Comparison of ENCODE assay signal across 8 cellular contexts in genomic region chr1:204072951-204073836, GRCh38. TPM values are rescaled to one million over a fixed set of nuclear protein-coding genes. Genes with fewer than 3 reads are reported as not detected.
DNase-seq lines count a peak whose midpoint lies in the region; ATAC-seq lines count a peak whose summit lies in the region.

TSS of gene SOX13 (plus strand) at chr1:204073115. CDS start at chr1:204112916, 39,801 bp downstream.

- peak; percentile 42 for DNase-seq in activated CD4-positive, alpha-beta T cell treated with anti-CD3 and anti-CD28 coated beads for 36 hours
- no peak for DNase-seq in activated CD4-positive, alpha-beta T cell treated with anti-CD3 and anti-CD28 coated beads, Interleukin-2, amount 50 U/mL, for 4 hours
- DNase-seq in NCI-H2107 treated with DMSO at 0.1 percent for 48 hours (lab: John Stamatoyannopoulos, UW; ENCODE audit: unreplicated experiment): peak; percentile 78
- peak; percentile 9 for DNase-seq in activated CD4-positive, alpha-beta T cell treated with anti-CD3 and anti-CD28 coated beads, Interleukin-2, amount 10 ng/mL, durations not matched to agents 7 days and 5 days
- DNase-seq in epithelial cell of prostate (ENCODE audit: low read depth, low spot score): peak; percentile 60
- peak; percentile 94 for DNase-seq in medulla oblongata (ENCODE audit: extremely low spot score)

- H3K27me3 ChIP-seq in stomach smooth muscle (ENCODE audit: control insufficient read depth in 1 of 2, insufficient read depth in 2 of 2, low read length in 2 of 2): peaks cover 25 to 33% of the 10 kb centered on the region in 2 donors

- peak within 1 kb of the TSS; percentile 66 to 79 for H3K4me3 ChIP-seq in stomach smooth muscle (ENCODE audit: low read length in 2 of 2)

- peak within 1 kb of the TSS; percentile 69 for H3K4me3 Mint-ChIP-seq in activated CD4-positive, alpha-beta T cell treated with anti-CD3 and anti-CD28 coated beads for 36 hours
- H3K4me3 Mint-ChIP-seq in activated CD4-positive, alpha-beta T cell treated with anti-CD3 and anti-CD28 coated beads, Interleukin-2, amount 10 ng/mL, durations not matched to agents 7 days and 5 days: peak within 1 kb of the TSS; percentile 68

- no peaks in the 10 kb centered on the region for H3K36me3 ChIP-seq in stomach smooth muscle (ENCODE audit: control insufficient read depth in 2 of 2, insufficient read depth in 2 of 2, low read length in 2 of 2)

- H3K9me3 Mint-ChIP-seq in activated CD4-positive, alpha-beta T cell treated with anti-CD3 and anti-CD28 coated beads for 36 hours (ENCODE audit: low read depth): peaks cover 3% of the 10 kb centered on the region
- no peaks in the 10 kb centered on the region for H3K9me3 Mint-ChIP-seq in activated CD4-positive, alpha-beta T cell treated with anti-CD3 and anti-CD28 coated beads, Interleukin-2, amount 10 ng/mL, durations not matched to agents 7 days and 5 days

- H3K9ac ChIP-seq in stomach smooth muscle (ENCODE audit: low read length in 2 of 2): peak within 1 kb of the TSS in 1 of 2 donors; percentile 55

- H3K27ac ChIP-seq in epithelial cell of prostate: peak within 1 kb of the TSS; percentile 72
- H3K27ac ChIP-seq in stomach smooth muscle (ENCODE audit: low read length): no peak within 1 kb of the TSS

- peaks cover 26% of the 10 kb centered on the region for H3K4me1 ChIP-seq in stomach smooth muscle (ENCODE audit: control insufficient read depth, insufficient read depth, low read length)

- intact Hi-C loops in activated CD4-positive, alpha-beta T cell treated with anti-CD3 and anti-CD28 coated beads for 36 hours (cut with DNase I, micrococcal nuclease): no loop called here

- no peaks in the 10 kb centered on the region for H3K9me3 ChIP-seq in stomach smooth muscle (ENCODE audit: control insufficient read depth in 2 of 2, low read length in 2 of 2)

- CTCF ChIA-PET in activated CD4-positive, alpha-beta T cell treated with anti-CD3 and anti-CD28 coated beads for 36 hours (lab: Charles Lee): interaction anchor here (0.5 kb wide), 1 partner anchor 17 kb away, joined by 3 read pairs; no protein-coding TSS in a partner anchor
- CTCF ChIA-PET in activated CD4-positive, alpha-beta T cell treated with anti-CD3 and anti-CD28 coated beads, Interleukin-2, amount 10 ng/mL, durations not matched to agents 7 days and 5 days (lab: Charles Lee): interaction anchor here (1.9 kb wide), 1 partner anchor 55 kb away, joined by 5 read pairs; no protein-coding TSS in a partner anchor

- no peaks in the 10 kb centered on the region for H3K36me3 Mint-ChIP-seq in activated CD4-positive, alpha-beta T cell treated with anti-CD3 and anti-CD28 coated beads for 36 hours (ENCODE audit: low read depth)
- no peaks in the 10 kb centered on the region for H3K36me3 Mint-ChIP-seq in activated CD4-positive, alpha-beta T cell treated with anti-CD3 and anti-CD28 coated beads, Interleukin-2, amount 10 ng/mL, durations not matched to agents 7 days and 5 days (ENCODE audit: low read depth)

- H3K4me1 Mint-ChIP-seq in activated CD4-positive, alpha-beta T cell treated with anti-CD3 and anti-CD28 coated beads for 36 hours: peaks cover 18% of the 10 kb centered on the region
- peaks cover 20% of the 10 kb centered on the region for H3K4me1 Mint-ChIP-seq in activated CD4-positive, alpha-beta T cell treated with anti-CD3 and anti-CD28 coated beads, Interleukin-2, amount 10 ng/mL, durations not matched to agents 7 days and 5 days

- ATAC-seq in activated CD4-positive, alpha-beta T cell treated with anti-CD3 and anti-CD28 coated beads for 36 hours: peak; percentile 61
- no peak for ATAC-seq in GM18517 (IDR thresholded peaks at IDR 0.05; ENCODE audit: unreplicated experiment)

- H3K27ac Mint-ChIP-seq in activated CD4-positive, alpha-beta T cell treated with anti-CD3 and anti-CD28 coated beads for 36 hours: no peak within 1 kb of the TSS
- H3K27ac Mint-ChIP-seq in activated CD4-positive, alpha-beta T cell treated with anti-CD3 and anti-CD28 coated beads, Interleukin-2, amount 10 ng/mL, durations not matched to agents 7 days and 5 days: no peak within 1 kb of the TSS

- POLR2A ChIA-PET in activated CD4-positive, alpha-beta T cell treated with anti-CD3 and anti-CD28 coated beads for 36 hours (lab: Charles Lee): no interaction called here
- POLR2A ChIA-PET in activated CD4-positive, alpha-beta T cell treated with anti-CD3 and anti-CD28 coated beads, Interleukin-2, amount 10 ng/mL, durations not matched to agents 7 days and 5 days (lab: Charles Lee): no interaction called here

- peaks cover 65% of the 10 kb centered on the region for H3K27me3 Mint-ChIP-seq in activated CD4-positive, alpha-beta T cell treated with anti-CD3 and anti-CD28 coated beads for 36 hours
- peaks cover 76% of the 10 kb centered on the region for H3K27me3 Mint-ChIP-seq in activated CD4-positive, alpha-beta T cell treated with anti-CD3 and anti-CD28 coated beads, Interleukin-2, amount 10 ng/mL, durations not matched to agents 7 days and 5 days

RNA-seq across cellular contexts. Expression of gene SOX13, which starts in this region (rescaled TPM):
- total RNA-seq in activated CD4-positive, alpha-beta T cell treated with anti-CD3 and anti-CD28 coated beads for 36 hours: 1 to 10 TPM in 1 of 2 experiments, under 1 TPM in 1; 0.73 to 1.1 TPM
- total RNA-seq in activated CD4-positive, alpha-beta T cell treated with anti-CD3 and anti-CD28 coated beads, Interleukin-2, amount 10 ng/mL, durations not matched to agents 7 days and 5 days: 1 to 10 TPM in 1 of 2 experiments, under 1 TPM in 1; 0.60 to 1.3 TPM

Comparison
In these comparisons a context has a peak if more than half of its experiments do, and no peak if none do; other contexts are left out.
1. DNase-seq: peak in activated CD4-positive, alpha-beta T cell treated with anti-CD3 and anti-CD28 coated beads for 36 hours (single experiment), NCI-H2107 treated with DMSO at 0.1 percent for 48 hours (single experiment), activated CD4-positive, alpha-beta T cell treated with anti-CD3 and anti-CD28 coated beads, Interleukin-2, amount 10 ng/mL, durations not matched to agents 7 days and 5 days (single experiment), epithelial cell of prostate (single experiment) and medulla oblongata (single experiment); none in activated CD4-positive, alpha-beta T cell treated with anti-CD3 and anti-CD28 coated beads, Interleukin-2, amount 50 U/mL, for 4 hours (0 of 2).